In the genomic region with DNA sequence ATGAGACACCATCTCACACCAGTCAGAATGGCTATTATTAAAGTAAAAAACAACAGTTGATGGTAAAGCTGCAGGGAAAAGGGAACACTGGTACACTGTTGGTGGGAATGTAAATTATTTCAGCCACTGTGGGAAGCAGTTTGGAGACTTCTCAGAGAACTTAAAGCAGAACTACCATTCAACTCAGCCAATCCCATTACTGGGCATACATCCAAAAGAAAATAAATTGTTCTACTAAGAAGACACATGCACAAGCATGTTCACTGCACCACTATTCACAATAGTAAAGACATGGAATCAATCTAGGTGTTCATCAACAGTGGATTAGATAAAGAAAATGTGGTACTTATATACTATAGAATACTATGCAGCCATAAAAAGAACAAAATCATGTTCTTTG, we compare ENCODE assay signal across 1 cellular context.
TF ChIP-seq lines count a peak whose summit lies in the region.

No MANE protein-coding gene starts in this region.

TF ChIP-seq in GM23338, 12 proteins besides CTCF, POLR2A, EP300 and RAD21 (continued from another document):
- TF ChIP-seq, protein P1, sequence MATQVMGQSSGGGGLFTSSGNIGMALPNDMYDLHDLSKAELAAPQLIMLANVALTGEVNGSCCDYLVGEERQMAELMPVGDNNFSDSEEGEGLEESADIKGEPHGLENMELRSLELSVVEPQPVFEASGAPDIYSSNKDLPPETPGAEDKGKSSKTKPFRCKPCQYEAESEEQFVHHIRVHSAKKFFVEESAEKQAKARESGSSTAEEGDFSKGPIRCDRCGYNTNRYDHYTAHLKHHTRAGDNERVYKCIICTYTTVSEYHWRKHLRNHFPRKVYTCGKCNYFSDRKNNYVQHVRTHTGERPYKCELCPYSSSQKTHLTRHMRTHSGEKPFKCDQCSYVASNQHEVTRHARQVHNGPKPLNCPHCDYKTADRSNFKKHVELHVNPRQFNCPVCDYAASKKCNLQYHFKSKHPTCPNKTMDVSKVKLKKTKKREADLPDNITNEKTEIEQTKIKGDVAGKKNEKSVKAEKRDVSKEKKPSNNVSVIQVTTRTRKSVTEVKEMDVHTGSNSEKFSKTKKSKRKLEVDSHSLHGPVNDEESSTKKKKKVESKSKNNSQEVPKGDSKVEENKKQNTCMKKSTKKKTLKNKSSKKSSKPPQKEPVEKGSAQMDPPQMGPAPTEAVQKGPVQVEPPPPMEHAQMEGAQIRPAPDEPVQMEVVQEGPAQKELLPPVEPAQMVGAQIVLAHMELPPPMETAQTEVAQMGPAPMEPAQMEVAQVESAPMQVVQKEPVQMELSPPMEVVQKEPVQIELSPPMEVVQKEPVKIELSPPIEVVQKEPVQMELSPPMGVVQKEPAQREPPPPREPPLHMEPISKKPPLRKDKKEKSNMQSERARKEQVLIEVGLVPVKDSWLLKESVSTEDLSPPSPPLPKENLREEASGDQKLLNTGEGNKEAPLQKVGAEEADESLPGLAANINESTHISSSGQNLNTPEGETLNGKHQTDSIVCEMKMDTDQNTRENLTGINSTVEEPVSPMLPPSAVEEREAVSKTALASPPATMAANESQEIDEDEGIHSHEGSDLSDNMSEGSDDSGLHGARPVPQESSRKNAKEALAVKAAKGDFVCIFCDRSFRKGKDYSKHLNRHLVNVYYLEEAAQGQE (IDR thresholded peaks at IDR 0.05; ENCODE audit: unreplicated experiment) = no peak
- TF ChIP-seq, protein P2, sequence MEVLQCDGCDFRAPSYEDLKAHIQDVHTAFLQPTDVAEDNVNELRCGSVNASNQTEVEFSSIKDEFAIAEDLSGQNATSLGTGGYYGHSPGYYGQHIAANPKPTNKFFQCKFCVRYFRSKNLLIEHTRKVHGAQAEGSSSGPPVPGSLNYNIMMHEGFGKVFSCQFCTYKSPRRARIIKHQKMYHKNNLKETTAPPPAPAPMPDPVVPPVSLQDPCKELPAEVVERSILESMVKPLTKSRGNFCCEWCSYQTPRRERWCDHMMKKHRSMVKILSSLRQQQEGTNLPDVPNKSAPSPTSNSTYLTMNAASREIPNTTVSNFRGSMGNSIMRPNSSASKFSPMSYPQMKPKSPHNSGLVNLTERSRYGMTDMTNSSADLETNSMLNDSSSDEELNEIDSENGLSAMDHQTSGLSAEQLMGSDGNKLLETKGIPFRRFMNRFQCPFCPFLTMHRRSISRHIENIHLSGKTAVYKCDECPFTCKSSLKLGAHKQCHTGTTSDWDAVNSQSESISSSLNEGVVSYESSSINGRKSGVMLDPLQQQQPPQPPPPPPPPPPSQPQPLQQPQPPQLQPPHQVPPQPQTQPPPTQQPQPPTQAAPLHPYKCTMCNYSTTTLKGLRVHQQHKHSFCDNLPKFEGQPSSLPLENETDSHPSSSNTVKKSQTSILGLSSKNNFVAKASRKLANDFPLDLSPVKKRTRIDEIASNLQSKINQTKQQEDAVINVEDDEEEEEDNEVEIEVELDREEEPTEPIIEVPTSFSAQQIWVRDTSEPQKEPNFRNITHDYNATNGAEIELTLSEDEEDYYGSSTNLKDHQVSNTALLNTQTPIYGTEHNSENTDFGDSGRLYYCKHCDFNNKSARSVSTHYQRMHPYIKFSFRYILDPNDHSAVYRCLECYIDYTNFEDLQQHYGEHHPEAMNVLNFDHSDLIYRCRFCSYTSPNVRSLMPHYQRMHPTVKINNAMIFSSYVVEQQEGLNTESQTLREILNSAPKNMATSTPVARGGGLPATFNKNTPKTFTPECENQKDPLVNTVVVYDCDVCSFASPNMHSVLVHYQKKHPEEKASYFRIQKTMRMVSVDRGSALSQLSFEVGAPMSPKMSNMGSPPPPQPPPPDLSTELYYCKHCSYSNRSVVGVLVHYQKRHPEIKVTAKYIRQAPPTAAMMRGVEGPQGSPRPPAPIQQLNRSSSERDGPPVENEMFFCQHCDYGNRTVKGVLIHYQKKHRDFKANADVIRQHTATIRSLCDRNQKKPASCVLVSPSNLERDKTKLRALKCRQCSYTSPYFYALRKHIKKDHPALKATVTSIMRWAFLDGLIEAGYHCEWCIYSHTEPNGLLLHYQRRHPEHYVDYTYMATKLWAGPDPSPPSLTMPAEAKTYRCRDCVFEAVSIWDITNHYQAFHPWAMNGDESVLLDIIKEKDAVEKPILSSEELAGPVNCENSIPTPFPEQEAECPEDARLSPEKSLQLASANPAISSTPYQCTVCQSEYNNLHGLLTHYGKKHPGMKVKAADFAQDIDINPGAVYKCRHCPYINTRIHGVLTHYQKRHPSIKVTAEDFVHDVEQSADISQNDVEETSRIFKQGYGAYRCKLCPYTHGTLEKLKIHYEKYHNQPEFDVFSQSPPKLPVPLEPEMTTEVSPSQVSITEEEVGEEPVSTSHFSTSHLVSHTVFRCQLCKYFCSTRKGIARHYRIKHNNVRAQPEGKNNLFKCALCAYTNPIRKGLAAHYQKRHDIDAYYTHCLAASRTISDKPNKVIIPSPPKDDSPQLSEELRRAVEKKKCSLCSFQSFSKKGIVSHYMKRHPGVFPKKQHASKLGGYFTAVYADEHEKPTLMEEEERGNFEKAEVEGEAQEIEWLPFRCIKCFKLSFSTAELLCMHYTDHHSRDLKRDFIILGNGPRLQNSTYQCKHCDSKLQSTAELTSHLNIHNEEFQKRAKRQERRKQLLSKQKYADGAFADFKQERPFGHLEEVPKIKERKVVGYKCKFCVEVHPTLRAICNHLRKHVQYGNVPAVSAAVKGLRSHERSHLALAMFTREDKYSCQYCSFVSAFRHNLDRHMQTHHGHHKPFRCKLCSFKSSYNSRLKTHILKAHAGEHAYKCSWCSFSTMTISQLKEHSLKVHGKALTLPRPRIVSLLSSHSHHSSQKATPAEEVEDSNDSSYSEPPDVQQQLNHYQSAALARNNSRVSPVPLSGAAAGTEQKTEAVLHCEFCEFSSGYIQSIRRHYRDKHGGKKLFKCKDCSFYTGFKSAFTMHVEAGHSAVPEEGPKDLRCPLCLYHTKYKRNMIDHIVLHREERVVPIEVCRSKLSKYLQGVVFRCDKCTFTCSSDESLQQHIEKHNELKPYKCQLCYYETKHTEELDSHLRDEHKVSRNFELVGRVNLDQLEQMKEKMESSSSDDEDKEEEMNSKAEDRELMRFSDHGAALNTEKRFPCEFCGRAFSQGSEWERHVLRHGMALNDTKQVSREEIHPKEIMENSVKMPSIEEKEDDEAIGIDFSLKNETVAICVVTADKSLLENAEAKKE (CRISPR knock-in tag; IDR thresholded peaks at IDR 0.05) = no peak
- TF ChIP-seq JUNB (IDR thresholded peaks at IDR 0.05; ENCODE audit: unreplicated experiment) = no peak
- no peak for TF ChIP-seq CREB1 (CRISPR knock-in tag; IDR thresholded peaks at IDR 0.05; ENCODE audit: low read depth)
- no peak for TF ChIP-seq EZH2phosphoT487 (IDR thresholded peaks at IDR 0.05; ENCODE audit: unreplicated experiment)
